32 cellular contexts compared by ENCODE assay signal in genomic region chr2:41405429-41405828, GRCh38.
"Had no signal": no experiment of that assay in that cellular context is flagged by ENCODE, and none has a peak within 500 bp of the region (broad histone marks: within the 10 kb centered on the region; RNA-seq: fewer than 3 reads in every experiment).

No MANE protein-coding gene starts in this region.

- H3K27me3 ChIP-seq: ascending aorta had no signal

- ATAC-seq: activated CD8-positive, alpha-beta T cell treated with anti-CD3 and anti-CD28 coated beads for 36 hours; activated naive CD8-positive, alpha-beta T cell treated with anti-CD3 and anti-CD28 coated beads, Interleukin-2, amount 50 U/mL, for 24 hours had no signal

- FAIRE-seq: bronchial epithelial cell had no signal

- H3K4me1 Mint-ChIP-seq: activated B cell treated with CpG ODN at 0.5 μM for 24 hours; activated CD4-positive, alpha-beta T cell treated with anti-CD3 and anti-CD28 coated beads, Interleukin-2, amount 10 ng/mL, durations not matched to agents 24 days and 14 days; activated naive CD4-positive, alpha-beta T cell treated with anti-CD3 and anti-CD28 coated beads, Interleukin-2, amount 10 ng/mL, durations not matched to agents 7 days and 5 days; activated naive CD4-positive, alpha-beta T cell treated with anti-CD3 and anti-CD28 coated beads, Interleukin-2, amount 50 U/mL, for 24 hours; activated naive CD8-positive, alpha-beta T cell treated with anti-CD3 and anti-CD28 coated beads, Interleukin-2, amount 10 ng/mL, durations not matched to agents 7 days and 5 days; activated naive CD8-positive, alpha-beta T cell treated with anti-CD3 and anti-CD28 coated beads, Interleukin-2, amount 50 U/mL, for 24 hours had no signal

- H3K9me3 Mint-ChIP-seq: activated B cell treated with CpG ODN at 0.5 μM for 24 hours; activated CD4-positive, alpha-beta memory T cell treated with anti-CD3 and anti-CD28 coated beads for 36 hours; activated CD4-positive, alpha-beta T cell treated with anti-CD3 and anti-CD28 coated beads, Interleukin-2, amount 10 ng/mL, durations not matched to agents 24 days and 14 days; activated CD8-positive, alpha-beta T cell treated with anti-CD3 and anti-CD28 coated beads for 36 hours; activated naive CD4-positive, alpha-beta T cell treated with anti-CD3 and anti-CD28 coated beads, Interleukin-2, amount 10 ng/mL, durations not matched to agents 7 days and 5 days; activated naive CD8-positive, alpha-beta T cell treated with anti-CD3 and anti-CD28 coated beads, Interleukin-2, amount 10 ng/mL, durations not matched to agents 7 days and 5 days; activated naive CD8-positive, alpha-beta T cell treated with anti-CD3 and anti-CD28 coated beads, Interleukin-2, amount 50 U/mL, for 24 hours; activated T-cell treated with anti-CD3 and anti-CD28 coated beads, Interleukin-2, amount 50 U/mL, for 24 hours; activated T-helper 2 cell treated with anti-CD3 and anti-CD28 coated beads, Interferon-gamma antibody, Interleukin-2, Interleukin-4, amounts not matched to agents 10 μg/mL and 5 μg/mL and 100 μg/mL, durations not matched to agents 14 hours and 24 hours and 36 hours; T-helper 1 cell treated with Interleukin-12 subunit alpha and Interleukin-12 subunit beta and Interleukin-4 antibody, amounts not matched to agents 30 μg/mL and 1 μg/mL, for 36 hours; T-helper 2 cell treated with Interferon-gamma antibody and Interleukin-4, amounts not matched to agents 5 μg/mL and 100 μg/mL, for 36 hours had no signal

- H3K4me3 Mint-ChIP-seq: activated B cell treated with CpG ODN at 0.5 μM for 24 hours; activated CD4-positive, alpha-beta memory T cell treated with anti-CD3 and anti-CD28 coated beads for 36 hours; activated CD4-positive, alpha-beta T cell treated with anti-CD3 and anti-CD28 coated beads, Interleukin-2, amount 10 ng/mL, durations not matched to agents 24 days and 14 days; activated CD8-positive, alpha-beta T cell treated with anti-CD3 and anti-CD28 coated beads for 36 hours; activated naive CD4-positive, alpha-beta T cell treated with anti-CD3 and anti-CD28 coated beads, Interleukin-2, amount 10 ng/mL, durations not matched to agents 7 days and 5 days; activated naive CD4-positive, alpha-beta T cell treated with anti-CD3 and anti-CD28 coated beads, Interleukin-2, amount 50 U/mL, for 24 hours; activated naive CD8-positive, alpha-beta T cell; activated naive CD8-positive, alpha-beta T cell treated with anti-CD3 and anti-CD28 coated beads, Interleukin-2, amount 10 ng/mL, durations not matched to agents 7 days and 5 days; activated naive CD8-positive, alpha-beta T cell treated with anti-CD3 and anti-CD28 coated beads, Interleukin-2, amount 50 U/mL, for 24 hours; activated T-cell treated with anti-CD3 and anti-CD28 coated beads, Interleukin-2, amount 50 U/mL, for 24 hours; brain; T-helper 1 cell treated with Interleukin-12 subunit alpha and Interleukin-12 subunit beta and Interleukin-4 antibody, amounts not matched to agents 30 μg/mL and 1 μg/mL, for 36 hours; T-helper 2 cell treated with Interferon-gamma antibody and Interleukin-4, amounts not matched to agents 5 μg/mL and 100 μg/mL, for 36 hours had no signal

- H3K27ac ChIP-seq: ascending aorta, VCaP had no signal

- H3K27me3 Mint-ChIP-seq: activated B cell treated with CpG ODN at 0.5 μM for 24 hours; activated CD4-positive, alpha-beta memory T cell treated with anti-CD3 and anti-CD28 coated beads for 36 hours; activated CD4-positive, alpha-beta T cell treated with anti-CD3 and anti-CD28 coated beads, Interleukin-2, amount 10 ng/mL, durations not matched to agents 24 days and 14 days; activated CD8-positive, alpha-beta T cell treated with anti-CD3 and anti-CD28 coated beads for 36 hours; activated naive CD4-positive, alpha-beta T cell treated with anti-CD3 and anti-CD28 coated beads, Interleukin-2, amount 10 ng/mL, durations not matched to agents 7 days and 5 days; activated naive CD4-positive, alpha-beta T cell treated with anti-CD3 and anti-CD28 coated beads, Interleukin-2, amount 50 U/mL, for 24 hours; activated naive CD8-positive, alpha-beta T cell treated with anti-CD3 and anti-CD28 coated beads, Interleukin-2, amount 50 U/mL, for 24 hours; activated T-cell treated with anti-CD3 and anti-CD28 coated beads, Interleukin-2, amount 50 U/mL, for 24 hours; brain had no signal

- H3K36me3 ChIP-seq: ascending aorta had no signal

- H3K4me3 ChIP-seq: ascending aorta had no signal

- DNase-seq: activated B cell treated with CpG ODN at 0.5 μM for 24 hours; activated CD4-positive, alpha-beta memory T cell treated with anti-CD3 and anti-CD28 coated beads for 36 hours; activated CD4-positive, alpha-beta T cell treated with anti-CD3 and anti-CD28 coated beads for 4 hours; activated CD4-positive, alpha-beta T cell treated with anti-CD3 and anti-CD28 coated beads, Interleukin-2, amount 10 ng/mL, durations not matched to agents 24 days and 14 days; activated CD4-positive, alpha-beta T cell treated with anti-CD3 and anti-CD28 coated beads, Interleukin-2, amount 50 U/mL, for 1 hour; activated CD4-positive, alpha-beta T cell treated with anti-CD3 and anti-CD28 coated beads, Interleukin-2, amount 50 U/mL, for 4 hours; activated CD4-positive, CD25-positive, alpha-beta regulatory T cell treated with anti-CD3 and anti-CD28 coated beads, Interleukin-2, amount 50 U/mL, for 72 hours; activated CD8-positive, alpha-beta memory T cell treated with anti-CD3 and anti-CD28 coated beads, Interleukin-2, amount 50 U/mL, for 4 hours; activated CD8-positive, alpha-beta T cell treated with anti-CD3 and anti-CD28 coated beads for 36 hours; activated effector memory CD4-positive, alpha-beta T cell treated with Interleukin-2 at 50 U/mL for 16 hours; activated gamma-delta T cell; activated naive CD4-positive, alpha-beta T cell treated with anti-CD3 and anti-CD28 coated beads, Interleukin-2, amount 10 ng/mL, durations not matched to agents 7 days and 5 days; activated naive CD4-positive, alpha-beta T cell treated with Interleukin-2 at 50 U/mL for 16 hours; activated naive CD8-positive, alpha-beta T cell treated with anti-CD3 and anti-CD28 coated beads, Interleukin-2, amount 10 ng/mL, durations not matched to agents 7 days and 5 days; activated naive CD8-positive, alpha-beta T cell treated with anti-CD3 and anti-CD28 coated beads, Interleukin-2, amount 50 U/mL, for 24 hours; activated T-cell treated with anti-CD3 and anti-CD28 coated beads, Interleukin-2, amount 50 U/mL, for 24 hours; activated T-cell treated with anti-CD3 and anti-CD28 coated beads, Interleukin-2, amount 50 U/mL, for 48 hours; amygdala; anterior cingulate cortex; central memory CD4-positive, alpha-beta T cell; T-helper 1 cell; T-helper 2 cell; T-helper 9 cell had no signal

- H3K4me1 ChIP-seq: ascending aorta had no signal

- H3K9me3 ChIP-seq: ascending aorta had no signal

- H3K27ac Mint-ChIP-seq: activated B cell treated with CpG ODN at 0.5 μM for 24 hours; activated CD4-positive, alpha-beta memory T cell treated with anti-CD3 and anti-CD28 coated beads for 36 hours; activated CD4-positive, alpha-beta T cell treated with anti-CD3 and anti-CD28 coated beads, Interleukin-2, amount 10 ng/mL, durations not matched to agents 24 days and 14 days; activated CD8-positive, alpha-beta T cell treated with anti-CD3 and anti-CD28 coated beads for 36 hours; activated naive CD4-positive, alpha-beta T cell treated with anti-CD3 and anti-CD28 coated beads, Interleukin-2, amount 10 ng/mL, durations not matched to agents 7 days and 5 days; activated naive CD4-positive, alpha-beta T cell treated with anti-CD3 and anti-CD28 coated beads, Interleukin-2, amount 50 U/mL, for 24 hours; activated naive CD8-positive, alpha-beta T cell; activated naive CD8-positive, alpha-beta T cell treated with anti-CD3 and anti-CD28 coated beads, Interleukin-2, amount 10 ng/mL, durations not matched to agents 7 days and 5 days; activated naive CD8-positive, alpha-beta T cell treated with anti-CD3 and anti-CD28 coated beads, Interleukin-2, amount 50 U/mL, for 24 hours; activated T-cell treated with anti-CD3 and anti-CD28 coated beads, Interleukin-2, amount 50 U/mL, for 24 hours; activated T-helper 2 cell treated with anti-CD3 and anti-CD28 coated beads, Interferon-gamma antibody, Interleukin-2, Interleukin-4, amounts not matched to agents 10 μg/mL and 5 μg/mL and 100 μg/mL, durations not matched to agents 14 hours and 24 hours and 36 hours; brain; T-helper 1 cell treated with Interleukin-12 subunit alpha and Interleukin-12 subunit beta and Interleukin-4 antibody, amounts not matched to agents 30 μg/mL and 1 μg/mL, for 36 hours; T-helper 2 cell treated with Interferon-gamma antibody and Interleukin-4, amounts not matched to agents 5 μg/mL and 100 μg/mL, for 36 hours had no signal

- H3K36me3 Mint-ChIP-seq: activated CD4-positive, alpha-beta memory T cell treated with anti-CD3 and anti-CD28 coated beads for 36 hours; activated naive CD4-positive, alpha-beta T cell treated with anti-CD3 and anti-CD28 coated beads, Interleukin-2, amount 10 ng/mL, durations not matched to agents 7 days and 5 days; activated naive CD4-positive, alpha-beta T cell treated with anti-CD3 and anti-CD28 coated beads, Interleukin-2, amount 50 U/mL, for 24 hours; activated naive CD8-positive, alpha-beta T cell; activated naive CD8-positive, alpha-beta T cell treated with anti-CD3 and anti-CD28 coated beads, Interleukin-2, amount 10 ng/mL, durations not matched to agents 7 days and 5 days; brain had no signal
